In genomic region chr2:173160618-173161017, GRCh38 we compare ENCODE assay signal across 13 cellular contexts.
A peak's percentile ranks its signal among the peaks of the same experiment; 100 is the strongest.
DNase-seq lines count a peak whose midpoint lies in the region; ATAC-seq and TF ChIP-seq lines count a peak whose summit lies in the region.
"Had no signal": no experiment of that assay in that cellular context is flagged by ENCODE, and none has a peak within 500 bp of the region (broad histone marks: within the 10 kb centered on the region; RNA-seq: fewer than 3 reads in every experiment).

No MANE protein-coding gene starts in this region.

- no peak for DNase-seq in PC-9
- DNase-seq in coronary artery (ENCODE audit: low spot score) = no peak
- no peak for DNase-seq in mesothelial cell of epicardium (ENCODE audit: low spot score in 2 of 2, unreplicated experiment in 2 of 2)
- DNase-seq in suprapubic skin (ENCODE audit: low spot score in 2 of 2) = no peak
- DNase-seq in effector memory CD8-positive, alpha-beta T cell = no peak
- DNase-seq in body of pancreas = no peak
- DNase-seq in pons (ENCODE audit: low spot score) = no peak
- DNase-seq: activated B cell treated with CpG ODN at 0.5 μM for 24 hours; DMS53; NCI-H1694; NCI-H524; stimulated activated CD4-positive, alpha-beta T cell treated with anti-CD3 and anti-CD28 coated beads, Interleukin-4, amount 100 ng/mL, for 4 hours had no signal

- peaks cover 37% of the 10 kb centered on the region for H3F3A ChIP-seq in PC-9 (ENCODE audit: insufficient read depth, low read depth)

- H3K9me3 Mint-ChIP-seq in mesothelial cell of epicardium = peaks cover 12% of the 10 kb centered on the region
- H3K9me3 Mint-ChIP-seq in effector memory CD8-positive, alpha-beta T cell = no peaks in the 10 kb centered on the region
- H3K9me3 Mint-ChIP-seq: activated B cell treated with CpG ODN at 0.5 μM for 24 hours had no signal

- 86% methylated on average over 4 of the region's 4 CpGs for WGBS in suprapubic skin
- 47 to 53% methylated on average over 4 of the region's 4 CpGs for WGBS in body of pancreas, 2 donors

- TF ChIP-seq EP300 in suprapubic skin (IDR thresholded peaks at IDR 0.05) = no peak

- H3K9me3 ChIP-seq in PC-9 (ENCODE audit: insufficient read depth, low read depth) (no peaks in the 10 kb centered on the region), suprapubic skin (no peaks in the 10 kb centered on the region), body of pancreas (no peaks in the 10 kb centered on the region)

- peaks cover 16% of the 10 kb centered on the region for H3K36me3 Mint-ChIP-seq in mesothelial cell of epicardium
- peaks cover 3% of the 10 kb centered on the region for H3K36me3 Mint-ChIP-seq in effector memory CD8-positive, alpha-beta T cell (ENCODE audit: insufficient read depth)

- peak overlapping the region; percentile 70 for H3K27ac ChIP-seq in PC-9
- peak overlapping the region; percentile 68 to 72 for H3K27ac ChIP-seq in coronary artery
- H3K27ac ChIP-seq in suprapubic skin = peak overlapping the region; percentile 22
- peak overlapping the region in 2 of 4 donors; percentile 45 to 65 for H3K27ac ChIP-seq in body of pancreas
- H3K27ac ChIP-seq: BLaER1 had no signal

- no peak overlapping the region for H3K4me3 Mint-ChIP-seq in mesothelial cell of epicardium
- no peak overlapping the region for H3K4me3 Mint-ChIP-seq in effector memory CD8-positive, alpha-beta T cell
- H3K4me3 Mint-ChIP-seq: activated B cell treated with CpG ODN at 0.5 μM for 24 hours had no signal

- no peak for TF ChIP-seq POLR2A in suprapubic skin (IDR thresholded peaks at IDR 0.05)
- TF ChIP-seq POLR2A in body of pancreas (IDR thresholded peaks at IDR 0.05) = no peak

- H2AFZ ChIP-seq in PC-9 = no peak overlapping the region

- peaks cover 16% of the 10 kb centered on the region for H3K4me1 Mint-ChIP-seq in mesothelial cell of epicardium
- H3K4me1 Mint-ChIP-seq in effector memory CD8-positive, alpha-beta T cell (ENCODE audit: low read depth in 2 of 2) = no peaks in the 10 kb centered on the region
- H3K4me1 Mint-ChIP-seq: activated B cell treated with CpG ODN at 0.5 μM for 24 hours had no signal

- H3K4me1 ChIP-seq in PC-9 (replicated peaks; ENCODE audit: insufficient read depth) (peaks cover 37% of the 10 kb centered on the region), suprapubic skin (peaks cover 19% of the 10 kb centered on the region), body of pancreas (peaks cover 20% of the 10 kb centered on the region)
- H3K4me1 ChIP-seq: BLaER1 had no signal

- no peak overlapping the region for H3K4me3 ChIP-seq in PC-9
- H3K4me3 ChIP-seq in coronary artery = no peak overlapping the region
- no peak overlapping the region for H3K4me3 ChIP-seq in suprapubic skin
- no peak overlapping the region for H3K4me3 ChIP-seq in body of pancreas
- H3K4me3 ChIP-seq: BLaER1 had no signal

- H4K20me1 ChIP-seq in PC-9 (ENCODE audit: insufficient read depth) = no peaks in the 10 kb centered on the region
- H4K20me1 ChIP-seq: BLaER1 had no signal

- CTCF ChIA-PET in PC-9 (lab: Charles Lee) = no interaction called here

- POLR2A ChIA-PET in PC-9 (lab: Charles Lee; ENCODE audit: unreplicated experiment) = no interaction called here

- no peak for ATAC-seq in effector memory CD8-positive, alpha-beta T cell (replicated peaks)
- no peak for ATAC-seq in body of pancreas

- peak overlapping the region; percentile 23 for H3K27ac Mint-ChIP-seq in mesothelial cell of epicardium
- H3K27ac Mint-ChIP-seq in effector memory CD8-positive, alpha-beta T cell = peak overlapping the region in 1 of 2 donors; percentile 13
- H3K27ac Mint-ChIP-seq: activated B cell treated with CpG ODN at 0.5 μM for 24 hours had no signal

- H3K36me3 ChIP-seq in PC-9 (ENCODE audit: low read depth) (0 out of 2 replicates have a peak, but pooled peaks cover 10% of the 10 kb centered on the region), suprapubic skin (no peaks in the 10 kb centered on the region), body of pancreas (replicated peaks in 1 of 2; ENCODE audit: insufficient read depth in 1 of 2, low read depth in 2 of 2) (no peaks in the 10 kb centered on the region)

- H3K27me3 ChIP-seq in PC-9 (ENCODE audit: insufficient read depth, low read depth) = no peaks in the 10 kb centered on the region
- H3K27me3 ChIP-seq in suprapubic skin = no peaks in the 10 kb centered on the region
- no peaks in the 10 kb centered on the region for H3K27me3 ChIP-seq in body of pancreas
- H3K27me3 ChIP-seq: BLaER1 had no signal

- peak overlapping the region; percentile 35 for H3K4me2 ChIP-seq in PC-9
- H3K4me2 ChIP-seq: BLaER1 had no signal

- no peak for TF ChIP-seq CTCF in PC-9 (conservative IDR thresholded peaks at IDR 0.05)
- no peak for TF ChIP-seq CTCF in coronary artery (IDR thresholded peaks at IDR 0.05)
- no peak for TF ChIP-seq CTCF in mesothelial cell of epicardium (IDR thresholded peaks at IDR 0.05; ENCODE audit: unreplicated experiment)
- no peak for TF ChIP-seq CTCF in suprapubic skin (IDR thresholded peaks at IDR 0.05)
- no peak for TF ChIP-seq CTCF in body of pancreas (IDR thresholded peaks at IDR 0.05)

- H3K79me2 ChIP-seq in PC-9 (ENCODE audit: low read depth) = peaks cover 61% of the 10 kb centered on the region

- H3K9me2 ChIP-seq in PC-9 (ENCODE audit: insufficient read depth) = no peaks in the 10 kb centered on the region

- H3K27me3 Mint-ChIP-seq in mesothelial cell of epicardium (ENCODE audit: low read depth) = no peaks in the 10 kb centered on the region
- no peaks in the 10 kb centered on the region for H3K27me3 Mint-ChIP-seq in effector memory CD8-positive, alpha-beta T cell
- H3K27me3 Mint-ChIP-seq: activated B cell treated with CpG ODN at 0.5 μM for 24 hours had no signal

- intact Hi-C loops in PC-9 (cut with micrococcal nuclease; ENCODE audit: unreplicated experiment) (no loop called here), body of pancreas (cut with DNase I) (no loop called here)

- no TSS peak for BruUV-seq in PC-9 (replicated peaks; lab: Mats Ljungman, UMichigan)
